25 cellular contexts compared by ENCODE assay signal in genomic region chr5:39742916-39743315, GRCh38.
"Had no signal": no experiment of that assay in that cellular context is flagged by ENCODE, and none has a peak within 500 bp of the region (broad histone marks: within the 10 kb centered on the region; RNA-seq: fewer than 3 reads in every experiment).

No MANE protein-coding gene starts in this region.

- H3K27ac Mint-ChIP-seq: mesothelial cell of epicardium; naive thymus-derived CD4-positive, alpha-beta T cell; natural killer cell treated with Interleukin-12 subunit alpha and Interleukin-12 subunit beta and Interleukin-15 and Interleukin-18, amount 100 ng/mL, for 72 hours; progenitor cell of endocrine pancreas; stimulated activated naive B cell treated with anti-CD40 and anti-IgM and Interleukin-4, amounts not matched to agents 10 μg/mL and 1 μg/mL and 100 μg/mL, for 72 hours had no signal

- H3K4me1 ChIP-seq: left ventricle myocardium inferior, right atrium auricular region, right lobe of liver, stomach, testis, thyroid gland, transverse colon, upper lobe of left lung, vagina had no signal

- DNase-seq: islet precursor cell; left ventricle myocardium inferior; mesendoderm; mucosa of descending colon; naive thymus-derived CD4-positive, alpha-beta T cell; ovary; right lobe of liver; stimulated activated CD4-positive, alpha-beta T cell treated with anti-CD3 and anti-CD28 coated beads, Interleukin-1b, Interleukin-23, amount 100 ng/mL, for 48 hours; stimulated activated CD4-positive, alpha-beta T cell treated with anti-CD3 and anti-CD28 coated beads, Interleukin-2, amount 100 ng/mL, for 48 hours; stimulated activated CD4-positive, alpha-beta T cell treated with anti-CD3 and anti-CD28 coated beads, Interleukin-4, amount 100 ng/mL, for 4 hours; stimulated activated CD8-positive, alpha-beta memory T cell treated with anti-CD3 and anti-CD28 coated beads, Interleukin-4, amount 100 ng/mL, for 48 hours; stimulated activated naive B cell treated with anti-CD40 and anti-IgM and Interleukin-4, amounts not matched to agents 10 μg/mL and 1 μg/mL and 100 μg/mL, for 72 hours; stimulated activated naive CD8-positive, alpha-beta T cell treated with anti-CD3 and anti-CD28 coated beads, Interleukin-15, Interleukin-2, amounts not matched to agents 100 U/mL and 50 U/mL, for 24 hours; stomach; testis; thyroid gland; transverse colon; upper lobe of left lung had no signal

- ATAC-seq: mucosa of descending colon; naive thymus-derived CD4-positive, alpha-beta T cell; natural killer cell treated with Interleukin-12 subunit alpha and Interleukin-12 subunit beta and Interleukin-15 and Interleukin-18, amount 100 ng/mL, for 72 hours; right lobe of liver; stimulated activated naive B cell treated with anti-CD40 and anti-IgM and Interleukin-4, amounts not matched to agents 10 μg/mL and 1 μg/mL and 100 μg/mL, for 72 hours; stimulated activated naive CD8-positive, alpha-beta T cell treated with anti-CD3 and anti-CD28 coated beads, Interleukin-15, Interleukin-2, amounts not matched to agents 100 U/mL and 50 U/mL, for 24 hours had no signal

- H3K9me3 ChIP-seq: left ventricle myocardium inferior, mucosa of descending colon, ovary, right atrium auricular region, right lobe of liver, stomach, testis, thyroid gland, transverse colon, upper lobe of left lung, vagina had no signal

- H3K27me3 Mint-ChIP-seq: progenitor cell of endocrine pancreas had no signal

- H3K36me3 ChIP-seq: left ventricle myocardium inferior, ovary, right atrium auricular region, right lobe of liver, stomach, thyroid gland, transverse colon, upper lobe of left lung, vagina had no signal

- H3K27me3 ChIP-seq: ovary, right atrium auricular region, right lobe of liver, stomach, testis, thyroid gland, transverse colon, upper lobe of left lung, vagina had no signal

- H3K4me2 ChIP-seq: smooth muscle cell had no signal

- H3K4me3 Mint-ChIP-seq: mesothelial cell of epicardium; naive thymus-derived CD4-positive, alpha-beta T cell; natural killer cell treated with Interleukin-12 subunit alpha and Interleukin-12 subunit beta and Interleukin-15 and Interleukin-18, amount 100 ng/mL, for 72 hours; stimulated activated naive B cell treated with anti-CD40 and anti-IgM and Interleukin-4, amounts not matched to agents 10 μg/mL and 1 μg/mL and 100 μg/mL, for 72 hours had no signal

- H3K36me3 Mint-ChIP-seq: mesothelial cell of epicardium; naive thymus-derived CD4-positive, alpha-beta T cell; natural killer cell treated with Interleukin-12 subunit alpha and Interleukin-12 subunit beta and Interleukin-15 and Interleukin-18, amount 100 ng/mL, for 72 hours; stimulated activated naive B cell treated with anti-CD40 and anti-IgM and Interleukin-4, amounts not matched to agents 10 μg/mL and 1 μg/mL and 100 μg/mL, for 72 hours had no signal

- H3K4me3 ChIP-seq: left ventricle myocardium inferior, lung, mucosa of descending colon, ovary, right atrium auricular region, right lobe of liver, smooth muscle cell, stomach, testis, thyroid gland, transverse colon, upper lobe of left lung, vagina had no signal

- H3K9me3 Mint-ChIP-seq: mesothelial cell of epicardium; naive thymus-derived CD4-positive, alpha-beta T cell; natural killer cell treated with Interleukin-12 subunit alpha and Interleukin-12 subunit beta and Interleukin-15 and Interleukin-18, amount 100 ng/mL, for 72 hours; stimulated activated naive B cell treated with anti-CD40 and anti-IgM and Interleukin-4, amounts not matched to agents 10 μg/mL and 1 μg/mL and 100 μg/mL, for 72 hours had no signal

- H3K4me1 Mint-ChIP-seq: naive thymus-derived CD4-positive, alpha-beta T cell; stimulated activated naive B cell treated with anti-CD40 and anti-IgM and Interleukin-4, amounts not matched to agents 10 μg/mL and 1 μg/mL and 100 μg/mL, for 72 hours had no signal

- H3K27ac ChIP-seq: left ventricle myocardium inferior, ovary, right atrium auricular region, right lobe of liver, stomach, testis, thyroid gland, transverse colon, upper lobe of left lung, vagina had no signal
